In genomic region chr16:73605309-73605708, GRCh38 we compare ENCODE assay signal across 27 cellular contexts.
DNase-seq lines count a peak whose midpoint lies in the region; ATAC-seq lines count a peak whose summit lies in the region.
"Had no signal": no experiment of that assay in that cellular context is flagged by ENCODE, and none has a peak within 500 bp of the region (broad histone marks: within the 10 kb centered on the region; RNA-seq: fewer than 3 reads in every experiment).

No MANE protein-coding gene starts in this region.

- H3K27me3 Mint-ChIP-seq in activated naive CD4-positive, alpha-beta T cell treated with anti-CD3 and anti-CD28 coated beads, Interleukin-2, amount 10 ng/mL, durations not matched to agents 7 days and 5 days = no peaks in the 10 kb centered on the region
- peaks cover 0 to 2% of the 10 kb centered on the region in 2 donors for H3K27me3 Mint-ChIP-seq in CD8-positive, alpha-beta memory T cell
- H3K27me3 Mint-ChIP-seq: activated CD8-positive, alpha-beta memory T cell treated with anti-CD3 and anti-CD28 coated beads, Interleukin-2, amount 10 ng/mL, durations not matched to agents 7 days and 5 days had no signal

- no peak overlapping the region for H4K5ac ChIP-seq in mesendoderm (ENCODE audit: low read length)

- H3K36me3 Mint-ChIP-seq in activated naive CD4-positive, alpha-beta T cell treated with anti-CD3 and anti-CD28 coated beads, Interleukin-2, amount 10 ng/mL, durations not matched to agents 7 days and 5 days = no peaks in the 10 kb centered on the region
- no peaks in the 10 kb centered on the region for H3K36me3 Mint-ChIP-seq in CD8-positive, alpha-beta memory T cell
- H3K36me3 Mint-ChIP-seq: activated CD8-positive, alpha-beta memory T cell treated with anti-CD3 and anti-CD28 coated beads, Interleukin-2, amount 10 ng/mL, durations not matched to agents 7 days and 5 days had no signal

- H3K56ac ChIP-seq in mesendoderm (ENCODE audit: low read length) = peak overlapping the region; percentile 42

- H2BK15ac ChIP-seq in mesendoderm (replicated peaks; ENCODE audit: low read depth) = no peak overlapping the region

- no peak overlapping the region for H3K23ac ChIP-seq in mesendoderm (ENCODE audit: low read length)

- peak overlapping the region; percentile 2 for H4K8ac ChIP-seq in mesendoderm (ENCODE audit: low read depth, low read length)

- DNase-seq in mesendoderm = peak; percentile 89
- no peak for DNase-seq in activated naive CD4-positive, alpha-beta T cell treated with anti-CD3 and anti-CD28 coated beads, Interleukin-2, amount 10 ng/mL, durations not matched to agents 7 days and 5 days
- DNase-seq in activated CD4-positive, alpha-beta T cell treated with anti-CD3 and anti-CD28 coated beads, Interleukin-2, amount 50 U/mL, for 4 hours = no peak
- DNase-seq in CD8-positive, alpha-beta memory T cell = no peak
- DNase-seq: activated CD4-positive, CD25-positive, alpha-beta regulatory T cell; activated CD8-positive, alpha-beta memory T cell treated with anti-CD3 and anti-CD28 coated beads, Interleukin-2, amount 10 ng/mL, durations not matched to agents 7 days and 5 days; activated T-cell treated with anti-CD3 and anti-CD28 coated beads, Interleukin-2, amount 50 U/mL, for 48 hours; central memory CD4-positive, alpha-beta T cell; glutamatergic neuron; MM.1S; NCI-H1105 treated with DMSO at 0.1 percent for 48 hours; NCI-H2029; NCI-H526; PC-3; right cardiac atrium; SK-N-SH; stimulated activated CD4-positive, alpha-beta T cell treated with anti-CD3 and anti-CD28 coated beads, Interleukin-1b, Interleukin-23, amount 100 ng/mL, for 48 hours had no signal

- CTCF ChIA-PET in activated naive CD4-positive, alpha-beta T cell treated with anti-CD3 and anti-CD28 coated beads, Interleukin-2, amount 10 ng/mL, durations not matched to agents 7 days and 5 days (lab: Charles Lee) = no interaction called here
- CTCF ChIA-PET in CD8-positive, alpha-beta memory T cell (lab: Charles Lee) = no interaction called here

- no peak overlapping the region for H3K4me2 ChIP-seq in mesendoderm (ENCODE audit: low read length)
- H3K4me2 ChIP-seq: KMS-11, SK-N-SH had no signal

- H3K27ac ChIP-seq in HUES48 (ENCODE audit: low read depth, low read length) (peak overlapping the region; percentile 17), ectodermal cell (ENCODE audit: insufficient read depth, low read depth, low read length, poor library complexity, severe bottlenecking) (peak overlapping the region; percentile 74), mesendoderm (ENCODE audit: low read depth, low read length) (peak overlapping the region; percentile 57)
- no peak overlapping the region for H3K27ac ChIP-seq in CD8-positive, alpha-beta memory T cell (ENCODE audit: low read depth, low read length)
- H3K27ac ChIP-seq: KMS-11, thoracic aorta, vagina had no signal

- no peaks in the 10 kb centered on the region for H3K4me1 Mint-ChIP-seq in activated naive CD4-positive, alpha-beta T cell treated with anti-CD3 and anti-CD28 coated beads, Interleukin-2, amount 10 ng/mL, durations not matched to agents 7 days and 5 days
- H3K4me1 Mint-ChIP-seq in CD8-positive, alpha-beta memory T cell = no peaks in the 10 kb centered on the region
- H3K4me1 Mint-ChIP-seq: activated CD8-positive, alpha-beta memory T cell treated with anti-CD3 and anti-CD28 coated beads, Interleukin-2, amount 10 ng/mL, durations not matched to agents 7 days and 5 days had no signal

- peak overlapping the region; percentile 81 for H3K18ac ChIP-seq in mesendoderm (ENCODE audit: low read length)

- no peak overlapping the region for H3K4ac ChIP-seq in mesendoderm (ENCODE audit: low read depth, low read length)

- WGBS in ectodermal cell, 2 experiments = 79 to 83% methylated on average over 5 of the region's 5 CpGs
- WGBS in mesendoderm (ENCODE audit: extremely low coverage, insufficient coverage, low lambda C conversion rate) = 100% methylated on average over 2 of the region's 5 CpGs

- H3K79me1 ChIP-seq in mesendoderm (ENCODE audit: low read length) = no peaks in the 10 kb centered on the region

- no peak overlapping the region for H3K27ac Mint-ChIP-seq in activated naive CD4-positive, alpha-beta T cell treated with anti-CD3 and anti-CD28 coated beads, Interleukin-2, amount 10 ng/mL, durations not matched to agents 7 days and 5 days
- no peak overlapping the region for H3K27ac Mint-ChIP-seq in CD8-positive, alpha-beta memory T cell
- H3K27ac Mint-ChIP-seq: activated CD8-positive, alpha-beta memory T cell treated with anti-CD3 and anti-CD28 coated beads, Interleukin-2, amount 10 ng/mL, durations not matched to agents 7 days and 5 days; stimulated activated naive CD8-positive, alpha-beta T cell treated with anti-CD3 and anti-CD28 coated beads, Interleukin-15, Interleukin-2, amounts not matched to agents 100 ng/mL and 50 ng/mL, for 24 hours; T-helper 1 cell treated with Interleukin-12 subunit alpha and Interleukin-12 subunit beta and Interleukin-4 antibody, amounts not matched to agents 30 μg/mL and 1 μg/mL, for 36 hours had no signal

- H3K9ac ChIP-seq in HUES48 (ENCODE audit: low read depth, low read length) (peak overlapping the region; percentile 48; the same call in 1 of the 2 replicates), mesendoderm (ENCODE audit: low read length) (no peak overlapping the region)
- H3K9ac ChIP-seq: KMS-11, SK-N-SH had no signal

- no peak overlapping the region for H2AK5ac ChIP-seq in mesendoderm (ENCODE audit: low read length)

- H3K27me3 ChIP-seq in HUES48 (ENCODE audit: control insufficient read depth, insufficient read depth, low read length) (no peaks in the 10 kb centered on the region), ectodermal cell (ENCODE audit: control insufficient read depth, insufficient read depth, low read length, poor library complexity, severe bottlenecking) (no peaks in the 10 kb centered on the region), mesendoderm (ENCODE audit: insufficient read depth, low read length, poor library complexity) (no peaks in the 10 kb centered on the region)
- no peaks in the 10 kb centered on the region for H3K27me3 ChIP-seq in CD8-positive, alpha-beta memory T cell (ENCODE audit: insufficient read depth, low read length, poor library complexity, severe bottlenecking)
- H3K27me3 ChIP-seq: vagina had no signal

- no peak overlapping the region for H3K4me3 Mint-ChIP-seq in activated naive CD4-positive, alpha-beta T cell treated with anti-CD3 and anti-CD28 coated beads, Interleukin-2, amount 10 ng/mL, durations not matched to agents 7 days and 5 days
- no peak overlapping the region for H3K4me3 Mint-ChIP-seq in CD8-positive, alpha-beta memory T cell
- H3K4me3 Mint-ChIP-seq: activated CD8-positive, alpha-beta memory T cell treated with anti-CD3 and anti-CD28 coated beads, Interleukin-2, amount 10 ng/mL, durations not matched to agents 7 days and 5 days; stimulated activated naive CD8-positive, alpha-beta T cell treated with anti-CD3 and anti-CD28 coated beads, Interleukin-15, Interleukin-2, amounts not matched to agents 100 ng/mL and 50 ng/mL, for 24 hours; T-helper 1 cell treated with Interleukin-12 subunit alpha and Interleukin-12 subunit beta and Interleukin-4 antibody, amounts not matched to agents 30 μg/mL and 1 μg/mL, for 36 hours had no signal

- H2BK5ac ChIP-seq in mesendoderm (ENCODE audit: low read length) = no peak overlapping the region

- H3K9me3 Mint-ChIP-seq in activated naive CD4-positive, alpha-beta T cell treated with anti-CD3 and anti-CD28 coated beads, Interleukin-2, amount 10 ng/mL, durations not matched to agents 7 days and 5 days = peaks cover 6% of the 10 kb centered on the region
- peaks cover 0 to 23% (median 4%) of the 10 kb centered on the region in 5 donors for H3K9me3 Mint-ChIP-seq in CD8-positive, alpha-beta memory T cell
- H3K9me3 Mint-ChIP-seq: T-helper 1 cell treated with Interleukin-12 subunit alpha and Interleukin-12 subunit beta and Interleukin-4 antibody, amounts not matched to agents 30 μg/mL and 1 μg/mL, for 36 hours had no signal

- no peak for ATAC-seq in HG03520 (IDR thresholded peaks at IDR 0.05; ENCODE audit: unreplicated experiment)
- ATAC-seq: activated CD8-positive, alpha-beta memory T cell treated with anti-CD3 and anti-CD28 coated beads, Interleukin-2, amount 10 ng/mL, durations not matched to agents 7 days and 5 days; esophagus mucosa; PC-3; right cardiac atrium had no signal

- no peak overlapping the region for H2BK120ac ChIP-seq in mesendoderm (ENCODE audit: low read depth, low read length)

- H3K9me3 ChIP-seq in HUES48 (ENCODE audit: control insufficient read depth, insufficient read depth, low read length) (no peaks in the 10 kb centered on the region), ectodermal cell (ENCODE audit: control insufficient read depth, low read length) (no peaks in the 10 kb centered on the region)
- H3K9me3 ChIP-seq in CD8-positive, alpha-beta memory T cell (ENCODE audit: low read length) = no peaks in the 10 kb centered on the region
- H3K9me3 ChIP-seq: SK-N-SH, thoracic aorta, vagina had no signal

- H3K4me3 ChIP-seq in HUES48 (ENCODE audit: low read depth, low read length) (no peak overlapping the region), ectodermal cell (ENCODE audit: insufficient read depth, low read depth, low read length) (no peak overlapping the region), mesendoderm (ENCODE audit: low read length) (no peak overlapping the region)
- H3K4me3 ChIP-seq in CD8-positive, alpha-beta memory T cell (ENCODE audit: low read length) = no peak overlapping the region
- H3K4me3 ChIP-seq: lung, thoracic aorta, vagina had no signal

- POLR2A ChIA-PET in CD8-positive, alpha-beta memory T cell (lab: Charles Lee) = no interaction called here

- H3K79me2 ChIP-seq in mesendoderm (ENCODE audit: control insufficient read depth, insufficient read depth, low read length) = no peaks in the 10 kb centered on the region

- no peaks in the 10 kb centered on the region for H3K36me3 ChIP-seq in HUES48 (ENCODE audit: control insufficient read depth, insufficient read depth, low read length)
- H3K36me3 ChIP-seq in ectodermal cell (ENCODE audit: control insufficient read depth, insufficient read depth, low read length) = no peaks in the 10 kb centered on the region
- H3K36me3 ChIP-seq in mesendoderm (ENCODE audit: control insufficient read depth, insufficient read depth, low read length) = no peaks in the 10 kb centered on the region
- H3K36me3 ChIP-seq in CD8-positive, alpha-beta memory T cell (ENCODE audit: insufficient read depth, low read length) = no peaks in the 10 kb centered on the region
- H3K36me3 ChIP-seq: thoracic aorta, vagina had no signal

- H3K4me1 ChIP-seq in HUES48 (ENCODE audit: control insufficient read depth, insufficient read depth, low read length) = peaks cover 29% of the 10 kb centered on the region
- peaks cover 6% of the 10 kb centered on the region for H3K4me1 ChIP-seq in ectodermal cell (ENCODE audit: control insufficient read depth, insufficient read depth, low read length)
- peaks cover 1% of the 10 kb centered on the region for H3K4me1 ChIP-seq in mesendoderm (ENCODE audit: control insufficient read depth, low read depth, low read length)
- no peaks in the 10 kb centered on the region for H3K4me1 ChIP-seq in CD8-positive, alpha-beta memory T cell (ENCODE audit: insufficient read depth, low read length)
- H3K4me1 ChIP-seq: vagina had no signal
